30 cellular contexts compared by ENCODE assay signal in genomic region chr4:12672320-12672719, GRCh38.
"Had no signal": no experiment of that assay in that cellular context is flagged by ENCODE, and none has a peak within 500 bp of the region (broad histone marks: within the 10 kb centered on the region; RNA-seq: fewer than 3 reads in every experiment).

No MANE protein-coding gene starts in this region.

- H3K27ac ChIP-seq: adrenal gland, ascending aorta, body of pancreas, brain microvascular endothelial cell, breast epithelium, cardiac muscle cell had no signal

- H3K36me3 ChIP-seq: adrenal gland, ascending aorta, brain microvascular endothelial cell, breast epithelium, cardiac muscle cell had no signal

- H3K4me3 ChIP-seq: adrenal gland, ascending aorta, body of pancreas, breast epithelium, cardiac muscle cell had no signal

- H3K27me3 ChIP-seq: adrenal gland, ascending aorta, body of pancreas, brain microvascular endothelial cell, breast epithelium, cardiac muscle cell had no signal

- DNase-seq: activated effector memory CD4-positive, alpha-beta T cell treated with anti-CD3 and anti-CD28 coated beads, Interleukin-2, amount 50 U/mL, for 16 hours; activated effector memory CD4-positive, alpha-beta T cell treated with Interleukin-2 at 50 U/mL for 16 hours; activated gamma-delta T cell; activated gamma-delta T cell treated with Interleukin-2 at 50 U/mL for 16 hours; activated naive CD4-positive, alpha-beta T cell; activated naive CD4-positive, alpha-beta T cell treated with anti-CD3 and anti-CD28 coated beads for 36 hours; activated naive CD4-positive, alpha-beta T cell treated with anti-CD3 and anti-CD28 coated beads, Interleukin-2, amount 10 ng/mL, durations not matched to agents 7 days and 5 days; activated naive CD4-positive, alpha-beta T cell treated with anti-CD3 and anti-CD28 coated beads, Interleukin-2, amount 50 U/mL, for 16 hours; activated naive CD4-positive, alpha-beta T cell treated with Interleukin-2 at 50 U/mL for 16 hours; activated naive CD8-positive, alpha-beta T cell treated with anti-CD3 and anti-CD28 coated beads for 36 hours; activated naive CD8-positive, alpha-beta T cell treated with anti-CD3 and anti-CD28 coated beads, Interleukin-2, amount 10 ng/mL, durations not matched to agents 7 days and 5 days; activated naive CD8-positive, alpha-beta T cell treated with anti-CD3 and anti-CD28 coated beads, Interleukin-2, amount 50 U/mL, for 24 hours; activated T-cell treated with anti-CD3 and anti-CD28 coated beads, Interleukin-2, amount 50 U/mL, for 1 hour; activated T-cell treated with anti-CD3 and anti-CD28 coated beads, Interleukin-2, amount 50 U/mL, for 24 hours; activated T-cell treated with anti-CD3 and anti-CD28 coated beads, Interleukin-2, amount 50 U/mL, for 4 hours; activated T-cell treated with anti-CD3 and anti-CD28 coated beads, Interleukin-2, amount 50 U/mL, for 48 hours; activated T-cell treated with anti-CD3 and anti-CD28 coated beads, Interleukin-2, amount 50 U/mL, for 72 hours; adrenal gland; amniotic stem cell; amygdala; anterior cingulate cortex; aorta; body of pancreas; brain microvascular endothelial cell; caudate nucleus; central memory CD4-positive, alpha-beta T cell; cerebellar nuclear complex had no signal
